In the genomic region with DNA sequence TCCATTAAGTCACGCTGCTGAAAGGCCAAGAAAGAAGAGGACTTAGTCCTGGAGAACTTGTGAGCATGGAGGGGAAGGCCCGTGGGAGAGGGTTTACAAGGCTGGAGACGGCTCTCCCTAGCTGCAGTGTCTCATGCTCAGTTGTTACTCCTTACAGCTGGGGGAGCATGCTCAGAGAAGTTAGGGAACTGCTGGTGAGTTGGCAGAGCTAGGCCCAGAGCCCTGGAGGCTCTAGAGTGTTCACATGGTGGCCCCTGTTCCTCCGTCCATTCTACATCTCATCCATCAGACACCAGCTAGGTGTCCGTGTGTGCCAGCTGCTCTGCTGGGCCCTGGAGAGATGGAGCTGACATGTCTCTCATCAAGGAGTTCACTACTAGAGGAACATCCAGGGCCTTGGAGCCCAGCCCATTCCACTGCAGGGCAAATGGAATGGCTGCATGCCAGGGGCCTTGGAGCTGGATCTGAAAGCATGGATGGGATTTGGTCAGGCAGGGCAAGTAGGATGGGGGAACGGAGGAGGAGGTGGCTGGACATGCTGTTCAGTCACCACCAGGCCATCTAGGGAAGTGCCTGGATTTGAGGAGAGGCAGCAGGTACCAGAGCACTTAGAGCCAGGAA, we compare ENCODE assay signal across 23 cellular contexts. TPM values are rescaled to one million over a fixed set of nuclear protein-coding genes. Genes with fewer than 3 reads are reported as not detected.
DNase-seq lines count a peak whose midpoint lies in the region; ATAC-seq, FAIRE-seq and TF ChIP-seq lines count a peak whose summit lies in the region.
"Had no signal": no experiment of that assay in that cellular context is flagged by ENCODE, and none has a peak within 500 bp of the region (broad histone marks: within the 10 kb centered on the region; RNA-seq: fewer than 3 reads in every experiment).

No MANE protein-coding gene starts in this region.

- TF ChIP-seq POLR2A in H54 (IDR thresholded peaks at IDR 0.05; ENCODE audit: low read depth, low read length) = 0 out of 2 replicates have a peak, but pooled peaks have one; percentile 3

- intact Hi-C loops in activated B cell treated with CpG ODN at 0.5 μM for 24 hours (cut with micrococcal nuclease) = no loop called here
- intact Hi-C loops in naive thymus-derived CD4-positive, alpha-beta T cell (cut with micrococcal nuclease) = no loop called here

- no peaks in the 10 kb centered on the region for H3K27me3 Mint-ChIP-seq in activated B cell treated with CpG ODN at 0.5 μM for 24 hours
- no peaks in the 10 kb centered on the region for H3K27me3 Mint-ChIP-seq in naive thymus-derived CD4-positive, alpha-beta T cell

- no peak overlapping the region for H3K4me3 ChIP-seq in naive thymus-derived CD4-positive, alpha-beta T cell (ENCODE audit: low read length)
- H3K4me3 ChIP-seq: mucosa of descending colon, skin epidermis, tibial nerve had no signal

- H3K9me3 ChIP-seq in naive thymus-derived CD4-positive, alpha-beta T cell (ENCODE audit: control insufficient read depth in 2 of 3, low read length in 3 of 3) = no peaks in the 10 kb centered on the region
- H3K9me3 ChIP-seq: mucosa of descending colon, tibial nerve had no signal

- H3K27me3 ChIP-seq in naive thymus-derived CD4-positive, alpha-beta T cell (ENCODE audit: control insufficient read depth in 2 of 2, insufficient read depth in 2 of 2, low read length in 2 of 2) = no peaks in the 10 kb centered on the region
- H3K27me3 ChIP-seq: tibial nerve had no signal

- peak overlapping the region; percentile 36 for H3K27ac Mint-ChIP-seq in activated B cell treated with CpG ODN at 0.5 μM for 24 hours
- peak overlapping the region in 7 of 9 donors; percentile 32 to 76 (median 65) for H3K27ac Mint-ChIP-seq in naive thymus-derived CD4-positive, alpha-beta T cell

- peaks cover 7 to 10% of the 10 kb centered on the region in 2 donors for H3K4me1 ChIP-seq in naive thymus-derived CD4-positive, alpha-beta T cell (ENCODE audit: control insufficient read depth in 2 of 2, insufficient read depth in 2 of 2, low read length in 2 of 2)
- H3K4me1 ChIP-seq: parathyroid adenoma had no signal

- H3K9me3 Mint-ChIP-seq in activated B cell treated with CpG ODN at 0.5 μM for 24 hours = no peaks in the 10 kb centered on the region
- H3K9me3 Mint-ChIP-seq in naive thymus-derived CD4-positive, alpha-beta T cell = peaks cover 0 to 2% (median 0%) of the 10 kb centered on the region in 11 donors

- no peak for TF ChIP-seq CTCF in activated B cell treated with CpG ODN at 0.5 μM for 24 hours (IDR thresholded peaks at IDR 0.05)

- POLR2A ChIA-PET in activated B cell treated with CpG ODN at 0.5 μM for 24 hours (lab: Charles Lee) = interaction anchor here (1.4 kb wide), 1 partner anchor 10 kb away, joined by 4 read pairs; no protein-coding TSS in a partner anchor
- POLR2A ChIA-PET in naive thymus-derived CD4-positive, alpha-beta T cell (lab: Charles Lee) = interaction anchor here (0.5 kb wide), 1 partner anchor 569 kb away, joined by 4 read pairs; no protein-coding TSS in a partner anchor

- peaks cover 34% of the 10 kb centered on the region for H3K36me3 Mint-ChIP-seq in activated B cell treated with CpG ODN at 0.5 μM for 24 hours (ENCODE audit: low read depth)
- H3K36me3 Mint-ChIP-seq in naive thymus-derived CD4-positive, alpha-beta T cell = peaks cover 0 to 7% (median 4%) of the 10 kb centered on the region in 5 donors

- no peak overlapping the region for H3K27ac ChIP-seq in naive thymus-derived CD4-positive, alpha-beta T cell (ENCODE audit: low read depth, low read length)
- H3K27ac ChIP-seq: 22Rv1, C4-2B, HL-60, parathyroid adenoma, skin epidermis, tibial nerve had no signal

- DNase-seq in DMS 273 (lab: John Stamatoyannopoulos, UW; ENCODE audit: unreplicated experiment) (peak; percentile 45), DMS 273 treated with DMSO at 0.1 percent for 48 hours (lab: John Stamatoyannopoulos, UW) (no peak), H54 (ENCODE audit: insufficient read length, low spot score) (no peak), activated B cell treated with CpG ODN at 0.5 μM for 24 hours (no peak), SKM-1 (lab: John Stamatoyannopoulos, UW; ENCODE audit: unreplicated experiment) (no peak)
- no peak for DNase-seq in naive thymus-derived CD4-positive, alpha-beta T cell
- no peak for DNase-seq in stimulated activated naive CD4-positive, alpha-beta T cell treated with Interleukin-2 at 50 U/mL for 16 hours (lab: John Stamatoyannopoulos, UW)
- DNase-seq: amygdala; cerebellar nuclear complex; hypothalamus; NCI-H1417; NCI-H2171; stimulated activated CD4-positive, alpha-beta T cell treated with anti-CD3 and anti-CD28 coated beads, Interleukin-4, amount 100 ng/mL, for 4 hours; SW 1271 had no signal

- peaks cover 0 to 44% (median 6%) of the 10 kb centered on the region in 3 experiments for H3K36me3 ChIP-seq in naive thymus-derived CD4-positive, alpha-beta T cell (ENCODE audit: control insufficient read depth in 2 of 3, insufficient read depth in 3 of 3, low read length in 3 of 3)

- peaks cover 11% of the 10 kb centered on the region for H3K4me1 Mint-ChIP-seq in activated B cell treated with CpG ODN at 0.5 μM for 24 hours
- peaks cover 22 to 35% (median 25%) of the 10 kb centered on the region in 7 donors for H3K4me1 Mint-ChIP-seq in naive thymus-derived CD4-positive, alpha-beta T cell

- ATAC-seq in activated B cell treated with CpG ODN at 0.5 μM for 24 hours (ENCODE audit: low read depth) = no peak
- no peak for ATAC-seq in naive thymus-derived CD4-positive, alpha-beta T cell
- ATAC-seq in GM21576 (IDR thresholded peaks at IDR 0.05; ENCODE audit: unreplicated experiment) = no peak
- ATAC-seq: mucosa of descending colon had no signal

- CTCF ChIA-PET in activated B cell treated with CpG ODN at 0.5 μM for 24 hours (lab: Charles Lee) = interaction anchor here (1.2 kb wide), 1 partner anchor 10 kb away, joined by 4 read pairs; no protein-coding TSS in a partner anchor
- CTCF ChIA-PET in naive thymus-derived CD4-positive, alpha-beta T cell (lab: Charles Lee) = interaction anchor here (1.4 kb wide), 1 partner anchor 10 kb away, joined by 6 read pairs; no protein-coding TSS in a partner anchor

- FAIRE-seq in H54 (lab: Jason Lieb, UNC) = no peak
- FAIRE-seq: RCC 7860 had no signal

- no peak overlapping the region for H3K4me3 Mint-ChIP-seq in activated B cell treated with CpG ODN at 0.5 μM for 24 hours
- no peak overlapping the region for H3K4me3 Mint-ChIP-seq in naive thymus-derived CD4-positive, alpha-beta T cell

RNA-seq across cellular contexts. Expression of gene XYLT2, which starts 6.3 kb away (rescaled TPM):
- 20.3 and 21.4 TPM in 2 replicates for total RNA-seq in activated B cell treated with CpG ODN at 0.5 μM for 24 hours
- total RNA-seq in naive thymus-derived CD4-positive, alpha-beta T cell = 10 to 100 TPM; 18.6 to 43.7 (median 34.1) TPM
- polyA plus RNA-seq in naive thymus-derived CD4-positive, alpha-beta T cell = 10 to 100 TPM in 1 of 2 donors, 1 to 10 TPM in 1; 8.0 to 21.1 TPM

RNA-seq across cellular contexts. Expression of gene MRPL27, which starts 20.8 kb away (rescaled TPM):
- total RNA-seq in activated B cell treated with CpG ODN at 0.5 μM for 24 hours = 45.0 and 49.2 TPM in 2 replicates
- 10 to 100 TPM; 29.5 to 64.7 (median 32.0) TPM for total RNA-seq in naive thymus-derived CD4-positive, alpha-beta T cell
- polyA plus RNA-seq in naive thymus-derived CD4-positive, alpha-beta T cell = 10 to 100 TPM; 47.0 to 51.3 TPM

RNA-seq across cellular contexts. Expression of gene EME1, which starts 20.8 kb away (rescaled TPM):
- 3.1 and 3.6 TPM in 2 replicates for total RNA-seq in activated B cell treated with CpG ODN at 0.5 μM for 24 hours
- total RNA-seq in naive thymus-derived CD4-positive, alpha-beta T cell = 10 to 100 TPM in 1 of 5 experiments, 1 to 10 TPM in 3, under 1 TPM in 1; 0.61 to 17.5 (median 2.2) TPM
- polyA plus RNA-seq in naive thymus-derived CD4-positive, alpha-beta T cell = not detected

RNA-seq across cellular contexts. Expression of gene LRRC59, which starts 45.1 kb away (rescaled TPM):
- total RNA-seq in activated B cell treated with CpG ODN at 0.5 μM for 24 hours = 41.8 and 42.0 TPM in 2 replicates
- total RNA-seq in naive thymus-derived CD4-positive, alpha-beta T cell = 10 to 100 TPM; 27.6 to 67.1 (median 42.4) TPM
- 10 to 100 TPM; 13.4 to 15.2 TPM for polyA plus RNA-seq in naive thymus-derived CD4-positive, alpha-beta T cell
